In genomic region chr1:147641695-147642592, GRCh38 we compare ENCODE assay signal across 8 cellular contexts. TPM values are rescaled to one million over a fixed set of nuclear protein-coding genes. Genes with fewer than 3 reads are reported as not detected.
DNase-seq lines count a peak whose midpoint lies in the region; ATAC-seq and TF ChIP-seq lines count a peak whose summit lies in the region.

No MANE protein-coding gene starts in this region.

- peaks cover 6% of the 10 kb centered on the region for H3K36me3 Mint-ChIP-seq in MCF 10A (ENCODE audit: insufficient read depth, unreplicated experiment)

- no peaks in the 10 kb centered on the region for H3K27me3 Mint-ChIP-seq in MCF 10A (ENCODE audit: insufficient read depth, unreplicated experiment)

- H3K27ac Mint-ChIP-seq in MCF 10A (ENCODE audit: low read depth, unreplicated experiment): no peak overlapping the region

- intact Hi-C loops in MCF 10A (cut with micrococcal nuclease): loop anchor here (1.0 kb wide), 2 partner anchors 127 to 147 kb away; no protein-coding TSS in a partner anchor

- DNase-seq in NCI-H1105 treated with DMSO at 0.1 percent for 48 hours (lab: John Stamatoyannopoulos, UW) (peak; percentile 25), NCI-H1105 (lab: John Stamatoyannopoulos, UW) (no peak), LHCN-M2 (ENCODE audit: low read depth) (peak; percentile 33), SK-N-DZ (ENCODE audit: low spot score) (peak; percentile 65), MCF 10A (ENCODE audit: unreplicated experiment) (peak; percentile 82), kidney tubule cell (ENCODE audit: low spot score) (peak; percentile 65)
- DNase-seq in stimulated activated CD8-positive, alpha-beta memory T cell treated with anti-CD3 and anti-CD28 coated beads, Interleukin-15, amount 100 ng/mL, for 1 hour (ENCODE audit: low read depth): peak; percentile 31

- no peak for ATAC-seq in HG03460 (IDR thresholded peaks at IDR 0.05; ENCODE audit: unreplicated experiment)

- no peak overlapping the region for H3K4me3 Mint-ChIP-seq in MCF 10A (ENCODE audit: unreplicated experiment)

- H3K4me1 Mint-ChIP-seq in MCF 10A (ENCODE audit: insufficient read depth, unreplicated experiment): peaks cover 4% of the 10 kb centered on the region

- peak; percentile 85 for TF ChIP-seq CTCF in MCF 10A (IDR thresholded peaks at IDR 0.05; ENCODE audit: unreplicated experiment)

- POLR2A ChIA-PET in MCF 10A (lab: Yijun Ruan, JAX): interaction anchor here (0.6 to 1.7 kb wide), 3 partner anchors 28 to 33 kb away, joined by 4 to 6 read pairs (median 5); partner anchors contain the start of gene ACP6

- BruUV-seq in MCF 10A (replicated peaks; lab: Mats Ljungman, UMichigan): no TSS peak

- CTCF ChIA-PET in MCF 10A (lab: Yijun Ruan, JAX): interaction anchor here (0.6 to 11.1 kb wide), 58 partner anchors 7 to 439 kb away, joined by 3 to 145 read pairs (median 5); partner anchors contain the start of genes ACP6 and GJA5

- H3K9me3 Mint-ChIP-seq in MCF 10A (ENCODE audit: unreplicated experiment): no peaks in the 10 kb centered on the region

RNA-seq across cellular contexts. Expression of gene ACP6, which starts 28.4 kb away (rescaled TPM):
- total RNA-seq in LHCN-M2 (2014; rRNA removed): 5.4 and 8.9 TPM in 2 replicates
- 11.9 TPM for polyA plus RNA-seq in LHCN-M2 (2012)
- 8.6 and 10.3 TPM in 2 replicates for polyA plus RNA-seq in SK-N-DZ (2014; cell fraction: cytosol; rRNA removed)
- 34.6 and 41.6 TPM in 2 replicates for polyA plus RNA-seq in SK-N-DZ (2014; cell fraction: nucleus; rRNA removed)
- total RNA-seq in MCF 10A (2022): 40.5 and 54.1 TPM in 2 replicates
